Comparison of ENCODE assay signal across 22 cellular contexts in the genomic region with DNA sequence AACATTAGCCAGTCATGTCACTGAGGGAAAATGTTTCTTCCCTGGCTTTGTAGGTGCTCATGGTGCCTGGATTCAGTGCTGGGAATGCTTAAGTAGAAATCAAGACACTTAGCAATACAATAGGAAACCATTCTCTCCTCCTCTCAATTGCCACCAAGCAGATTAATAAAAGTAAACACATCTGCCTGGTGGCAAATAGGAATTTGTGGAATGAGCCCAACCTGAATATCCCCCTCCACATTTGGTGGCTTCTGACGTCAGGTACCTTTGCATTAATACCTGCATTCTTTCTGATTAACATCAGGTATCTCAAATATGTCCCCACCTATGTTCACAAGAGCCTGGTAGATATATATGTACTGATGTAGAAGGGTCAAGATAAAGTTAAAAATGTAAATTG. TPM values are rescaled to one million over a fixed set of nuclear protein-coding genes. Genes with fewer than 3 reads are reported as not detected.
"Had no signal": no experiment of that assay in that cellular context is flagged by ENCODE, and none has a peak within 500 bp of the region (broad histone marks: within the 10 kb centered on the region; RNA-seq: fewer than 3 reads in every experiment).

No MANE protein-coding gene starts in this region.

- H3K4me3 ChIP-seq: Peyer's patch had no signal

- H3K27ac ChIP-seq: Peyer's patch had no signal

- DNase-seq: activated CD4-positive, alpha-beta T cell treated with anti-CD3 and anti-CD28 coated beads for 1 hour; activated CD4-positive, alpha-beta T cell treated with anti-CD3 and anti-CD28 coated beads, Interleukin-2, amount 10 ng/mL, durations not matched to agents 24 days and 14 days; activated CD4-positive, alpha-beta T cell treated with anti-CD3 and anti-CD28 coated beads, Interleukin-2, amount 50 U/mL, for 48 hours; activated CD8-positive, alpha-beta memory T cell treated with anti-CD3 and anti-CD28 coated beads, Interleukin-2, amount 10 ng/mL, durations not matched to agents 7 days and 5 days; activated effector memory CD4-positive, alpha-beta T cell treated with Interleukin-2 at 50 U/mL for 16 hours; activated naive CD4-positive, alpha-beta T cell treated with Interleukin-2 at 50 U/mL for 16 hours; activated T-cell treated with anti-CD3 and anti-CD28 coated beads, Interleukin-2, amount 50 U/mL, for 24 hours; amygdala; Karpas-422; MM.1S; NCI-H1105; NCI-H1436 treated with DMSO at 0.1 percent for 48 hours; NCI-H187; NCI-H2081; NCI-H446; NCI-H524; Peyer's patch; SHP77; T-helper 17 cell; T-helper 9 cell had no signal

- H3K36me3 ChIP-seq: Peyer's patch had no signal

- FAIRE-seq: astrocyte had no signal

- H3K27me3 ChIP-seq: Peyer's patch had no signal

- H3K4me1 ChIP-seq: Peyer's patch had no signal

- H3K9me3 ChIP-seq: Peyer's patch had no signal

RNA-seq across cellular contexts. Expression of gene PPP2R3A, which starts 42.7 kb away (rescaled TPM):
- total RNA-seq: activated T-helper 1 cell treated with anti-CD3 and anti-CD28 coated beads, Interleukin-12 subunit alpha, Interleukin-12 subunit beta, Interleukin-2, Interleukin-4 antibody, amounts not matched to agents 30 ng/mL and 10 ng/mL and 1 ng/mL, durations not matched to agents 14 hours and 24 hours and 36 hours had no signal
